1 cellular context compared by ENCODE assay signal in the genomic region with DNA sequence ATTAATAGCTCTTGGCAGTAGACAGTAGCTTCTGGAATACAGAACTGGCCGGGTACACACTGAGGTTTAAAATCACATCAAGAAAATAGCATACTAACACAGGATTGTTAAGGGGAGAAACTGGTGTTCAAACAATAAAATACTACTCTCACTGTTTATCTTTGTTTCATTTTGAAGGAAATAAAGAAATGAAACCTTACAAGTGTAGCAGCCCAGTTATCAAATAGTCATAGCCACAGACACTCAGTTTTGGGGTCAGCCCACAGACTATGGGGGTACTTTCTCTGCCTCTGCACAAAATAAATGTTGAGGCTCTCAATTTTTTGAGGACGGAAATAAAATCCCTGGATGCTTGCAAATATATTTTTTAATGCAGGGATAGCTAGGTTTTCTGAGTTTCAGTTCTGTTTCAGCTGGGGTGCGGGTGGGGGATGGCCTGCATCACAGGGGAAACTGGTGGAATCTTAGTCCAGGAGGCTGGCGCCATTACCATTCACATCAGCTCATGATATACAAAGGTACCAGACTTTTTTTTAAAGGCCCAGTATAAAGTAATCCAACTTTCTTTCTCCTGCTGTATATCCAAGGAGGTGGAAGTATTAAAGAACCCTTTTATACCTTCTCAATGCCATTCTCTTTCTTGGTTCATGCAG.
TF ChIP-seq lines count a peak whose summit lies in the region.

No MANE protein-coding gene starts in this region.

TF ChIP-seq in HEK293, 187 proteins besides CTCF, POLR2A, EP300 and RAD21 (continued from another document):
- TF ChIP-seq, protein P1, sequence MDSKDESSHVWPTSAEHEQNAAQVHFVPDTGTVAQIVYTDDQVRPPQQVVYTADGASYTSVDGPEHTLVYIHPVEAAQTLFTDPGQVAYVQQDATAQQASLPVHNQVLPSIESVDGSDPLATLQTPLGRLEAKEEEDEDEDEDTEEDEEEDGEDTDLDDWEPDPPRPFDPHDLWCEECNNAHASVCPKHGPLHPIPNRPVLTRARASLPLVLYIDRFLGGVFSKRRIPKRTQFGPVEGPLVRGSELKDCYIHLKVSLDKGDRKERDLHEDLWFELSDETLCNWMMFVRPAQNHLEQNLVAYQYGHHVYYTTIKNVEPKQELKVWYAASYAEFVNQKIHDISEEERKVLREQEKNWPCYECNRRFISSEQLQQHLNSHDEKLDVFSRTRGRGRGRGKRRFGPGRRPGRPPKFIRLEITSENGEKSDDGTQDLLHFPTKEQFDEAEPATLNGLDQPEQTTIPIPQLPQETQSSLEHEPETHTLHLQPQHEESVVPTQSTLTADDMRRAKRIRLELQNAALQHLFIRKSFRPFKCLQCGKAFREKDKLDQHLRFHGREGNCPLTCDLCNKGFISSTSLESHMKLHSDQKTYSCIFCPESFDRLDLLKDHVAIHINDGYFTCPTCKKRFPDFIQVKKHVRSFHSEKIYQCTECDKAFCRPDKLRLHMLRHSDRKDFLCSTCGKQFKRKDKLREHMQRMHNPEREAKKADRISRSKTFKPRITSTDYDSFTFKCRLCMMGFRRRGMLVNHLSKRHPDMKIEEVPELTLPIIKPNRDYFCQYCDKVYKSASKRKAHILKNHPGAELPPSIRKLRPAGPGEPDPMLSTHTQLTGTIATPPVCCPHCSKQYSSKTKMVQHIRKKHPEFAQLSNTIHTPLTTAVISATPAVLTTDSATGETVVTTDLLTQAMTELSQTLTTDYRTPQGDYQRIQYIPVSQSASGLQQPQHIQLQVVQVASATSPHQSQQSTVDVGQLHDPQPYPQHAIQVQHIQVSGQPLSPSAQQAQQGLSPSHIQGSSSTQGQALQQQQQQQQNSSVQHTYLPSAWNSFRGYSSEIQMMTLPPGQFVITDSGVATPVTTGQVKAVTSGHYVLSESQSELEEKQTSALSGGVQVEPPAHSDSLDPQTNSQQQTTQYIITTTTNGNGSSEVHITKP (tag by site-specific recombination; IDR thresholded peaks at IDR 0.05), result no peak
- TF ChIP-seq ZNF544 (tag by site-specific recombination; IDR thresholded peaks at IDR 0.05), result no peak
TF ChIP-seq in HEK293: peak in this region for 0.
